25 cellular contexts compared by ENCODE assay signal in genomic region chr14:79656086-79656485, GRCh38.
"Had no signal": no experiment of that assay in that cellular context is flagged by ENCODE, and none has a peak within 500 bp of the region (broad histone marks: within the 10 kb centered on the region; RNA-seq: fewer than 3 reads in every experiment).

No MANE protein-coding gene starts in this region.

- H3K9me3 Mint-ChIP-seq: neural progenitor cell had no signal

- H3K4me3 Mint-ChIP-seq: activated naive CD8-positive, alpha-beta T cell; activated T-cell treated with anti-CD3 and anti-CD28 coated beads, Interleukin-2, amount 50 U/mL, for 24 hours; activated T-helper 17 cell treated with anti-CD3 and anti-CD28 coated beads, Interleukin-2, amount 50 U/mL, for 72 hours; effector memory CD8-positive, alpha-beta T cell; mesothelial cell of epicardium; naive thymus-derived CD8-positive, alpha-beta T cell; neural progenitor cell; stimulated activated naive B cell treated with anti-CD40 and anti-IgM and Interleukin-4, amounts not matched to agents 10 μg/mL and 1 μg/mL and 100 μg/mL, for 72 hours had no signal

- H3K27ac Mint-ChIP-seq: activated naive CD8-positive, alpha-beta T cell; activated T-cell treated with anti-CD3 and anti-CD28 coated beads, Interleukin-2, amount 50 U/mL, for 24 hours; activated T-helper 17 cell treated with anti-CD3 and anti-CD28 coated beads, Interleukin-2, amount 50 U/mL, for 72 hours; effector memory CD8-positive, alpha-beta T cell; mesothelial cell of epicardium; naive thymus-derived CD8-positive, alpha-beta T cell; neural progenitor cell; stimulated activated naive B cell treated with anti-CD40 and anti-IgM and Interleukin-4, amounts not matched to agents 10 μg/mL and 1 μg/mL and 100 μg/mL, for 72 hours had no signal

- H3K36me3 Mint-ChIP-seq: activated naive CD8-positive, alpha-beta T cell; naive thymus-derived CD8-positive, alpha-beta T cell; neural progenitor cell; stimulated activated naive B cell treated with anti-CD40 and anti-IgM and Interleukin-4, amounts not matched to agents 10 μg/mL and 1 μg/mL and 100 μg/mL, for 72 hours had no signal

- DNase-seq: activated CD4-positive, alpha-beta T cell treated with anti-CD3 and anti-CD28 coated beads for 1 hour; activated CD4-positive, alpha-beta T cell treated with anti-CD3 and anti-CD28 coated beads, Interleukin-2, amount 50 U/mL, for 4 hours; activated CD8-positive, alpha-beta memory T cell treated with anti-CD3 and anti-CD28 coated beads for 24 hours; activated CD8-positive, alpha-beta memory T cell treated with anti-CD3 and anti-CD28 coated beads, Interleukin-2, amount 50 U/mL, for 4 hours; activated T-cell treated with anti-CD3 and anti-CD28 coated beads, Interleukin-2, amount 50 U/mL, for 24 hours; adrenal gland; central memory CD4-positive, alpha-beta T cell; colonic mucosa; effector memory CD8-positive, alpha-beta T cell; foreskin melanocyte; hippocampal formation; left ventricle myocardium inferior; naive thymus-derived CD8-positive, alpha-beta T cell; retina; sigmoid colon; stimulated activated CD4-positive, alpha-beta T cell treated with anti-CD3 and anti-CD28 coated beads, Interleukin-2, amount 100 ng/mL, for 48 hours; stimulated activated CD8-positive, alpha-beta memory T cell treated with anti-CD3 and anti-CD28 coated beads, Interleukin-4, amount 100 ng/mL, for 48 hours; stimulated activated naive B cell treated with anti-CD40 and anti-IgM and Interleukin-4, amounts not matched to agents 10 μg/mL and 1 μg/mL and 100 μg/mL, for 72 hours; testis; trophoblast cell; uterus had no signal

- H3K27me3 Mint-ChIP-seq: activated naive CD8-positive, alpha-beta T cell; activated T-cell treated with anti-CD3 and anti-CD28 coated beads, Interleukin-2, amount 50 U/mL, for 24 hours; activated T-helper 17 cell treated with anti-CD3 and anti-CD28 coated beads, Interleukin-2, amount 50 U/mL, for 72 hours; effector memory CD8-positive, alpha-beta T cell; stimulated activated naive B cell treated with anti-CD40 and anti-IgM and Interleukin-4, amounts not matched to agents 10 μg/mL and 1 μg/mL and 100 μg/mL, for 72 hours had no signal

- H3K4me1 Mint-ChIP-seq: activated T-helper 17 cell treated with anti-CD3 and anti-CD28 coated beads, Interleukin-2, amount 50 U/mL, for 72 hours; naive thymus-derived CD8-positive, alpha-beta T cell; stimulated activated naive B cell treated with anti-CD40 and anti-IgM and Interleukin-4, amounts not matched to agents 10 μg/mL and 1 μg/mL and 100 μg/mL, for 72 hours had no signal
